Comparison of ENCODE assay signal across 20 cellular contexts in the genomic region with DNA sequence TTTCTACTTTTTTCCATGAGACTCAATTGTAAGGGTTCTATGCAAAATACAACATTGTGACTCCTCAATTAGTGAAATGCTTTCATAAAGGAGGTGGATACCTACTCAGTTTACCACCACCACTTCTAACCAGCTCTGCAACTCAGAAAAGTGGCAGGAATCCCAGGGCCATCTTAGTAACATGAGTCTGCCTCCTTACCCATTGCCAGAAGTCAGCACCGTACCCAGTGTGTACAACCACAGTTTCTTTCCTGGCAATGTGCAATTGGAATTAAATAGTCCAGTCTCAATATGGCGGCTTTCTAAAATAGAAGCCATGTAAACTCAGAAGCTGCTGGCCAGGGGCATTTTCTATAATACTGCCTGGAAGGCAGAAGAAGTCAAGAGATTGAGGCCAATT. TPM values are rescaled to one million over a fixed set of nuclear protein-coding genes. Genes with fewer than 3 reads are reported as not detected.
A peak's percentile ranks its signal among the peaks of the same experiment; 100 is the strongest.
DNase-seq lines count a peak whose midpoint lies in the region; ATAC-seq lines count a peak whose summit lies in the region.
"Had no signal": no experiment of that assay in that cellular context is flagged by ENCODE, and none has a peak within 500 bp of the region (broad histone marks: within the 10 kb centered on the region; RNA-seq: fewer than 3 reads in every experiment).

No MANE protein-coding gene starts in this region.

- peaks cover 3 to 9% (median 3%) of the 10 kb centered on the region in 3 donors for H3K4me1 ChIP-seq in skeletal muscle tissue (ENCODE audit: control insufficient read depth in 3 of 3, insufficient read depth in 3 of 3, low read length in 3 of 3)
- H3K4me1 ChIP-seq: A549 had no signal

- peak overlapping the region; percentile 53 for H3K27ac Mint-ChIP-seq in memory B cell
- H3K27ac Mint-ChIP-seq in stimulated activated naive B cell treated with anti-CD40 and anti-IgM and Interleukin-4, amounts not matched to agents 10 μg/mL and 1 μg/mL and 100 μg/mL, for 72 hours = no peak overlapping the region
- H3K27ac Mint-ChIP-seq: CD4-positive, alpha-beta memory T cell had no signal

- peaks cover 20% of the 10 kb centered on the region for H3K36me3 Mint-ChIP-seq in memory B cell
- H3K36me3 Mint-ChIP-seq in stimulated activated naive B cell treated with anti-CD40 and anti-IgM and Interleukin-4, amounts not matched to agents 10 μg/mL and 1 μg/mL and 100 μg/mL, for 72 hours = peaks cover 0 to 13% of the 10 kb centered on the region in 2 donors

- H3K9me3 ChIP-seq in skeletal muscle tissue (ENCODE audit: control insufficient read depth in 3 of 3, low read length in 3 of 3) = no peaks in the 10 kb centered on the region
- H3K9me3 ChIP-seq: A549 had no signal

- H3K27ac ChIP-seq in skeletal muscle tissue (ENCODE audit: low read depth, low read length) = peak overlapping the region; percentile 64
- H3K27ac ChIP-seq: A549, GM23248 had no signal

- no peaks in the 10 kb centered on the region for H3K27me3 Mint-ChIP-seq in memory B cell
- no peaks in the 10 kb centered on the region for H3K27me3 Mint-ChIP-seq in stimulated activated naive B cell treated with anti-CD40 and anti-IgM and Interleukin-4, amounts not matched to agents 10 μg/mL and 1 μg/mL and 100 μg/mL, for 72 hours
- H3K27me3 Mint-ChIP-seq: CD4-positive, alpha-beta memory T cell had no signal

- H3K4me3 ChIP-seq in skeletal muscle tissue (ENCODE audit: low read length in 3 of 3) = no peak overlapping the region
- H3K4me3 ChIP-seq: A549, GM12878, GM23248 had no signal

- H3K4me3 Mint-ChIP-seq in memory B cell = no peak overlapping the region
- H3K4me3 Mint-ChIP-seq in stimulated activated naive B cell treated with anti-CD40 and anti-IgM and Interleukin-4, amounts not matched to agents 10 μg/mL and 1 μg/mL and 100 μg/mL, for 72 hours = no peak overlapping the region
- H3K4me3 Mint-ChIP-seq: CD4-positive, alpha-beta memory T cell had no signal

- no peaks in the 10 kb centered on the region for H3K27me3 ChIP-seq in skeletal muscle tissue (ENCODE audit: control insufficient read depth in 3 of 3, insufficient read depth in 3 of 3, low read length in 3 of 3)

- no peaks in the 10 kb centered on the region for H3K9me3 Mint-ChIP-seq in memory B cell
- H3K9me3 Mint-ChIP-seq in stimulated activated naive B cell treated with anti-CD40 and anti-IgM and Interleukin-4, amounts not matched to agents 10 μg/mL and 1 μg/mL and 100 μg/mL, for 72 hours = no peaks in the 10 kb centered on the region
- H3K9me3 Mint-ChIP-seq: CD4-positive, alpha-beta memory T cell had no signal

- H3K9ac ChIP-seq in skeletal muscle tissue (ENCODE audit: low read depth in 1 of 3, low read length in 3 of 3) = no peak overlapping the region
- H3K9ac ChIP-seq: GM23248 had no signal

- ATAC-seq in memory B cell (ENCODE audit: low read depth) = no peak
- ATAC-seq in stimulated activated naive B cell treated with anti-CD40 and anti-IgM and Interleukin-4, amounts not matched to agents 10 μg/mL and 1 μg/mL and 100 μg/mL, for 72 hours (replicated peaks) = no peak
- ATAC-seq: A549, GM12878 had no signal

- H3K36me3 ChIP-seq in skeletal muscle tissue (ENCODE audit: control insufficient read depth in 3 of 3, insufficient read depth in 3 of 3, low read length in 3 of 3) = no peaks in the 10 kb centered on the region

- DNase-seq in NCI-H2029 treated with DMSO at 0.1 percent for 48 hours (lab: John Stamatoyannopoulos, UW) (peak; percentile 24), NCI-H2029 (lab: John Stamatoyannopoulos, UW) (no peak), M059J (ENCODE audit: low read depth) (peak; percentile 3), memory B cell (ENCODE audit: low spot score in 2 of 2) (no peak), NCI-H524 treated with DMSO at 0.1 percent for 48 hours (lab: John Stamatoyannopoulos, UW) (no peak)
- no peak for DNase-seq in stimulated activated naive B cell treated with anti-CD40 and anti-IgM and Interleukin-4, amounts not matched to agents 10 μg/mL and 1 μg/mL and 100 μg/mL, for 72 hours
- DNase-seq: 8988T; C1 segment of cervical spinal cord; Calu3; CD4-positive, alpha-beta memory T cell; COR-L47; DMS79; EL; GDM1; GM23248; H7; HCEC 1CT had no signal

- peaks cover 10% of the 10 kb centered on the region for H3K4me1 Mint-ChIP-seq in memory B cell
- peaks cover 1 to 11% of the 10 kb centered on the region in 2 donors for H3K4me1 Mint-ChIP-seq in stimulated activated naive B cell treated with anti-CD40 and anti-IgM and Interleukin-4, amounts not matched to agents 10 μg/mL and 1 μg/mL and 100 μg/mL, for 72 hours
- H3K4me1 Mint-ChIP-seq: CD4-positive, alpha-beta memory T cell had no signal

RNA-seq across cellular contexts. Expression of a gene that starts 32.1 kb away (rescaled TPM):
- 3.4 and 5.8 TPM in 2 replicates for total RNA-seq in M059J (2014; rRNA removed; shearing (Covaris generic))
- total RNA-seq in skeletal muscle tissue = 2.6 TPM

RNA-seq across cellular contexts. Expression of a gene that starts 41.0 kb away (rescaled TPM):
- 2.9 and 4.9 TPM in 2 replicates for total RNA-seq in M059J (2014; rRNA removed; shearing (Covaris generic))
- not detected for total RNA-seq in skeletal muscle tissue

RNA-seq across cellular contexts. Expression of a gene that starts 41.2 kb away (rescaled TPM):
- 6.1 and 8.3 TPM in 2 replicates for total RNA-seq in M059J (2014; rRNA removed; shearing (Covaris generic))
- 2.1 TPM for total RNA-seq in skeletal muscle tissue

Comparison
In these comparisons a context has a peak if more than half of its experiments do, and no peak if none do; other contexts are left out.
1. DNase-seq: peak in NCI-H2029 treated with DMSO at 0.1 percent for 48 hours (single experiment) and M059J (single experiment); none in NCI-H2029 (single experiment), memory B cell (0 of 2), NCI-H524 treated with DMSO at 0.1 percent for 48 hours (single experiment) and stimulated activated naive B cell treated with anti-CD40 and anti-IgM and Interleukin-4, amounts not matched to agents 10 μg/mL and 1 μg/mL and 100 μg/mL, for 72 hours (single experiment).